12 cellular contexts compared by ENCODE assay signal in genomic region chr1:207821464-207822045, GRCh38.
A peak's percentile ranks its signal among the peaks of the same experiment; 100 is the strongest.
DNase-seq lines count a peak whose midpoint lies in the region; ATAC-seq and TF ChIP-seq lines count a peak whose summit lies in the region.
"Had no signal": no experiment of that assay in that cellular context is flagged by ENCODE, and none has a peak within 500 bp of the region (broad histone marks: within the 10 kb centered on the region; RNA-seq: fewer than 3 reads in every experiment).

No MANE protein-coding gene starts in this region.

- no peaks in the 10 kb centered on the region for H3K9me3 Mint-ChIP-seq in HFFc6

- H3K27ac ChIP-seq in VCaP (peak overlapping the region; percentile 97; the same call in 1 of the 2 replicates), right atrium auricular region (peak overlapping the region; percentile 94 to 96), stomach smooth muscle (ENCODE audit: low read length) (peak overlapping the region; percentile 100)
- H3K27ac ChIP-seq: epithelial cell of prostate had no signal

- H3K27me3 ChIP-seq in right atrium auricular region (no peaks in the 10 kb centered on the region), stomach smooth muscle (ENCODE audit: control insufficient read depth in 1 of 2, insufficient read depth in 2 of 2, low read length in 2 of 2) (no peaks in the 10 kb centered on the region)

- no peak for DNase-seq in GM12864 (ENCODE audit: low read depth)
- DNase-seq in right atrium auricular region (ENCODE audit: low spot score) = no peak
- DNase-seq in HFFc6 = no peak
- no peak for DNase-seq in HuH-7 (ENCODE audit: low spot score)
- DNase-seq in Ammon's horn (ENCODE audit: low spot score) = no peak
- DNase-seq: activated naive CD4-positive, alpha-beta T cell treated with Interleukin-2 at 50 U/mL for 16 hours; DND-41 had no signal

- TF ChIP-seq CTCF in GM12864 (IDR thresholded peaks at IDR 0.05; ENCODE audit: low read depth, low read length, missing control alignments) (peak; percentile 10), VCaP (conservative IDR thresholded peaks at IDR 0.05) (no peak), right atrium auricular region (IDR thresholded peaks at IDR 0.05) (no peak), HFFc6 (IDR thresholded peaks at IDR 0.05) (no peak)

- no peaks in the 10 kb centered on the region for H3K9me3 ChIP-seq in right atrium auricular region
- no peaks in the 10 kb centered on the region for H3K9me3 ChIP-seq in stomach smooth muscle (ENCODE audit: control insufficient read depth in 2 of 2, low read length in 2 of 2)
- H3K9me3 ChIP-seq: HAP-1 had no signal

- H3K4me1 Mint-ChIP-seq in HFFc6 (ENCODE audit: low read depth) = peaks cover 88% of the 10 kb centered on the region

- H3K27ac Mint-ChIP-seq in HFFc6 = no peak overlapping the region

- peak overlapping the region; percentile 100 for H3K9ac ChIP-seq in stomach smooth muscle (ENCODE audit: low read length in 2 of 2)

- H3K4me3 Mint-ChIP-seq in HFFc6 = no peak overlapping the region

- H3K36me3 ChIP-seq in right atrium auricular region (peaks cover 50% of the 10 kb centered on the region), stomach smooth muscle (ENCODE audit: control insufficient read depth in 2 of 2, insufficient read depth in 2 of 2, low read length in 2 of 2) (peaks cover 28 to 32% of the 10 kb centered on the region in 2 donors)

- H3K4me3 ChIP-seq in GM12864 (ENCODE audit: low read depth, low read length) = peak overlapping the region; percentile 73
- H3K4me3 ChIP-seq in right atrium auricular region = peak overlapping the region; percentile 71 to 79
- peak overlapping the region; percentile 100 for H3K4me3 ChIP-seq in stomach smooth muscle (ENCODE audit: low read length in 2 of 2)
- H3K4me3 ChIP-seq: HAP-1 had no signal

- peaks cover 38% of the 10 kb centered on the region for H3K36me3 Mint-ChIP-seq in HFFc6 (ENCODE audit: low read depth)

- ATAC-seq in HG02571 (IDR thresholded peaks at IDR 0.05; ENCODE audit: unreplicated experiment) = no peak

- H3K27me3 Mint-ChIP-seq in HFFc6 (ENCODE audit: insufficient read depth) = peaks cover 12% of the 10 kb centered on the region

- H3K4me1 ChIP-seq in right atrium auricular region (peaks cover 0 to 85% of the 10 kb centered on the region in 2 donors), stomach smooth muscle (ENCODE audit: control insufficient read depth, insufficient read depth, low read length) (peaks cover 78% of the 10 kb centered on the region)
- H3K4me1 ChIP-seq: HAP-1 had no signal
